In genomic region chr2:46700435-46700834, GRCh38 we compare ENCODE assay signal across 8 cellular contexts. TPM values are rescaled to one million over a fixed set of nuclear protein-coding genes. Genes with fewer than 3 reads are reported as not detected.
DNase-seq lines count a peak whose midpoint lies in the region; ATAC-seq and TF ChIP-seq lines count a peak whose summit lies in the region.

No MANE protein-coding gene starts in this region.

- WGBS in endodermal cell (ENCODE audit: insufficient coverage in 1 of 2, insufficient read length in 1 of 2), 2 experiments = 61 to 100% methylated on average over 1 to 2 of the region's 6 CpGs
- 6 to 19% (median 18%) methylated on average over 6 of the region's 6 CpGs for WGBS in ovary, 3 donors

- ATAC-seq in DND-41 (ENCODE audit: insufficient read depth, low read depth) (no peak), HG02938 (IDR thresholded peaks at IDR 0.05; ENCODE audit: unreplicated experiment) (no peak)

- no peak for TF ChIP-seq EP300 in ovary (IDR thresholded peaks at IDR 0.05)

- no peaks in the 10 kb centered on the region for H3K36me3 Mint-ChIP-seq in endodermal cell (ENCODE audit: low read depth)

- peak overlapping the region; percentile 95 for H3K4me2 ChIP-seq in DND-41 (ENCODE audit: insufficient read depth, low read length)
- H3K4me2 ChIP-seq in PC-9 = peak overlapping the region; percentile 73

- no peaks in the 10 kb centered on the region for H3K9me3 ChIP-seq in DND-41 (ENCODE audit: insufficient read depth, low read length, severe bottlenecking)
- H3K9me3 ChIP-seq in PC-9 (ENCODE audit: insufficient read depth, low read depth) = no peaks in the 10 kb centered on the region
- H3K9me3 ChIP-seq in endodermal cell (ENCODE audit: control insufficient read depth, low read length) = no peaks in the 10 kb centered on the region
- no peaks in the 10 kb centered on the region for H3K9me3 ChIP-seq in ovary

- H3K27me3 ChIP-seq in DND-41 (ENCODE audit: insufficient read depth, low read length, poor library complexity) = no peaks in the 10 kb centered on the region
- H3K27me3 ChIP-seq in PC-9 (ENCODE audit: insufficient read depth, low read depth) = no peaks in the 10 kb centered on the region
- H3K27me3 ChIP-seq in endodermal cell (ENCODE audit: control insufficient read depth, insufficient read depth, low read length, poor library complexity, severe bottlenecking) = no peaks in the 10 kb centered on the region
- no peaks in the 10 kb centered on the region for H3K27me3 ChIP-seq in ovary

- DNase-seq in DND-41 (no peak), PC-9 (no peak), endodermal cell (no peak), ovary (no peak), activated gamma-delta T cell treated with Interleukin-2 at 50 U/mL for 16 hours (no peak), UCSD-AML1 (lab: John Stamatoyannopoulos, UW; ENCODE audit: unreplicated experiment) (no peak), 8988T (no peak)

- H3K79me2 ChIP-seq in DND-41 (ENCODE audit: insufficient read depth, low read length) = peaks cover 63% of the 10 kb centered on the region
- H3K79me2 ChIP-seq in PC-9 (ENCODE audit: low read depth) = peaks cover 61% of the 10 kb centered on the region

- H3K4me3 ChIP-seq in DND-41 (ENCODE audit: low read depth in 1 of 2, low read length in 2 of 2) (peak overlapping the region; percentile 84 to 94; a peak in 3 of 4 replicates), PC-9 (peak overlapping the region; percentile 85), endodermal cell (ENCODE audit: low read length) (peak overlapping the region; percentile 95), ovary (peak overlapping the region; percentile 68)

- no peak for TF ChIP-seq POLR2A in ovary (IDR thresholded peaks at IDR 0.05)

- H3K27me3 Mint-ChIP-seq in endodermal cell (ENCODE audit: insufficient read depth) = no peaks in the 10 kb centered on the region

- H3K36me3 ChIP-seq in DND-41 (ENCODE audit: insufficient read depth, low read length) (no peaks in the 10 kb centered on the region), PC-9 (ENCODE audit: low read depth) (no peaks in the 10 kb centered on the region; the same call in 1 of the 2 replicates), endodermal cell (ENCODE audit: control insufficient read depth, insufficient read depth, low read length) (no peaks in the 10 kb centered on the region), ovary (no peaks in the 10 kb centered on the region)

- intact Hi-C loops in PC-9 (cut with micrococcal nuclease; ENCODE audit: unreplicated experiment) (no loop called here), ovary (cut with DNase I) (loop anchor here in 1 of 4 donors (10.0 kb wide), 1 partner anchor 144 kb away; no protein-coding TSS in a partner anchor)

- H3K27ac ChIP-seq in DND-41 (ENCODE audit: low read length) = no peak overlapping the region
- no peak overlapping the region for H3K27ac ChIP-seq in PC-9
- no peak overlapping the region for H3K27ac ChIP-seq in endodermal cell (ENCODE audit: low read depth, low read length)
- H3K27ac ChIP-seq in ovary = peak overlapping the region in 1 of 2 donors; percentile 97

- peak overlapping the region; percentile 65; the same call in 1 of the 2 replicates for H3K9ac ChIP-seq in DND-41 (ENCODE audit: low read depth, low read length)
- H3K9ac ChIP-seq in endodermal cell (ENCODE audit: extremely low read depth, low read length, poor library complexity, severe bottlenecking) = peak overlapping the region; percentile 68

- peaks cover 32% of the 10 kb centered on the region for H3K4me1 ChIP-seq in DND-41 (ENCODE audit: insufficient read depth, low read length)
- H3K4me1 ChIP-seq in PC-9 (replicated peaks; ENCODE audit: insufficient read depth) = peaks cover 20% of the 10 kb centered on the region
- H3K4me1 ChIP-seq in endodermal cell (ENCODE audit: control insufficient read depth, insufficient read depth, low read length) = no peaks in the 10 kb centered on the region
- peaks cover 10% of the 10 kb centered on the region for H3K4me1 ChIP-seq in ovary (ENCODE audit: insufficient read depth)

- H3F3A ChIP-seq in PC-9 (ENCODE audit: insufficient read depth, low read depth) = peaks cover 3% of the 10 kb centered on the region; the same call in 1 of the 2 replicates

- H3K4me1 Mint-ChIP-seq in endodermal cell = peaks cover 42% of the 10 kb centered on the region

- POLR2A ChIA-PET in PC-9 (lab: Charles Lee; ENCODE audit: unreplicated experiment) = interaction anchor here (0.7 kb wide), 1 partner anchor 280 kb away, joined by 3 read pairs; no protein-coding TSS in a partner anchor

- H3K27ac Mint-ChIP-seq in endodermal cell = no peak overlapping the region

- H4K20me1 ChIP-seq in DND-41 (ENCODE audit: insufficient read depth, low read length) (peaks cover 16% of the 10 kb centered on the region; the same call in 1 of the 2 replicates), PC-9 (ENCODE audit: insufficient read depth) (peaks cover 10% of the 10 kb centered on the region)

- H2AFZ ChIP-seq in DND-41 (ENCODE audit: low read depth, low read length) (no peak overlapping the region), PC-9 (no peak overlapping the region)

- H3K9me2 ChIP-seq in PC-9 (ENCODE audit: insufficient read depth) = no peaks in the 10 kb centered on the region

- TF ChIP-seq CTCF in DND-41 (IDR thresholded peaks at IDR 0.05; ENCODE audit: borderline replicate concordance, extremely low read depth, low read length, poor library complexity, severe bottlenecking) = no peak
- TF ChIP-seq CTCF in PC-9 (conservative IDR thresholded peaks at IDR 0.05) = no peak
- TF ChIP-seq CTCF in endodermal cell (conservative IDR thresholded peaks at IDR 0.05) = no peak
- TF ChIP-seq CTCF in ovary (IDR thresholded peaks at IDR 0.05) = no peak

- no peaks in the 10 kb centered on the region for H3K9me3 Mint-ChIP-seq in endodermal cell

- H3K4me3 Mint-ChIP-seq in endodermal cell = peak overlapping the region; percentile 96

- no TSS peak for BruUV-seq in PC-9 (replicated peaks; lab: Mats Ljungman, UMichigan)

- CTCF ChIA-PET in PC-9 (lab: Charles Lee) = no interaction called here

RNA-seq across cellular contexts. Expression of gene SOCS5, which starts 1.3 kb away (rescaled TPM):
- total RNA-seq in PC-9 (2021) = 17.0 and 20.4 TPM in 2 replicates
- 10 to 100 TPM; 14.8 to 15.8 TPM for total RNA-seq in endodermal cell
- polyA plus RNA-seq in endodermal cell (2013, experiment 1 of 2) = 13.6 TPM
- polyA plus RNA-seq in endodermal cell (2013, experiment 2 of 2) = 13.3 TPM
- total RNA-seq in ovary = 10 to 100 TPM; 32.6 to 67.3 (median 53.9) TPM
- 10 to 100 TPM; 19.8 to 24.2 TPM for polyA plus RNA-seq in ovary
